8 cellular contexts compared by ENCODE assay signal in genomic region chr11:63961608-63962412, GRCh38. TPM values are rescaled to one million over a fixed set of nuclear protein-coding genes. Genes with fewer than 3 reads are reported as not detected.
DNase-seq lines count a peak whose midpoint lies in the region; ATAC-seq and TF ChIP-seq lines count a peak whose summit lies in the region.

No MANE protein-coding gene starts in this region.

- no peak for TF ChIP-seq CTCF in GM13976 (IDR thresholded peaks at IDR 0.05; ENCODE audit: borderline replicate concordance, control extremely low read depth, extremely low read depth, insufficient read depth, missing control alignments)
- no peak for TF ChIP-seq CTCF in body of pancreas (IDR thresholded peaks at IDR 0.05)
- no peak for TF ChIP-seq CTCF in testis (IDR thresholded peaks at IDR 0.05)

- 31 to 32% methylated on average over 9 to 18 of the region's 19 CpGs for WGBS in body of pancreas, 2 donors
- 39 to 64% methylated on average over 4 to 19 of the region's 19 CpGs for WGBS in testis, 2 donors

- H3K27me3 Mint-ChIP-seq in natural killer cell treated with Interleukin-12 subunit alpha and Interleukin-12 subunit beta and Interleukin-15 and Interleukin-18, amount 100 ng/mL, for 72 hours = no peaks in the 10 kb centered on the region

- DNase-seq in GM13976 (ENCODE audit: low spot score) = peak; percentile 47
- DNase-seq in NCI-H187 (lab: John Stamatoyannopoulos, UW) = peak; percentile 51 to 73
- peak in 3 of 4 donors; percentile 38 to 60 (median 51) for DNase-seq in body of pancreas
- DNase-seq in natural killer cell treated with Interleukin-12 subunit alpha and Interleukin-12 subunit beta and Interleukin-15 and Interleukin-18, amount 100 ng/mL, for 72 hours (ENCODE audit: low spot score) = peak; percentile 76
- no peak for DNase-seq in testis
- no peak for DNase-seq in activated CD8-positive, alpha-beta memory T cell treated with anti-CD3 and anti-CD28 coated beads for 24 hours
- no peak for DNase-seq in dedifferentiated amniotic fluid mesenchymal stem cell (ENCODE audit: extremely low spot score)

- H3K9me3 Mint-ChIP-seq in natural killer cell treated with Interleukin-12 subunit alpha and Interleukin-12 subunit beta and Interleukin-15 and Interleukin-18, amount 100 ng/mL, for 72 hours = no peaks in the 10 kb centered on the region

- H3K4me3 ChIP-seq in body of pancreas (no peak overlapping the region), testis (no peak overlapping the region)

- ATAC-seq in body of pancreas (peak; percentile 41), GM18909 (IDR thresholded peaks at IDR 0.05; ENCODE audit: poor library complexity, unreplicated experiment) (no peak)
- ATAC-seq in natural killer cell treated with Interleukin-12 subunit alpha and Interleukin-12 subunit beta and Interleukin-15 and Interleukin-18, amount 100 ng/mL, for 72 hours = peak; percentile 88 to 91

- H3K4me1 ChIP-seq in body of pancreas (no peaks in the 10 kb centered on the region), testis (no peaks in the 10 kb centered on the region)

- no peaks in the 10 kb centered on the region for H3K9me3 ChIP-seq in body of pancreas
- no peaks in the 10 kb centered on the region for H3K9me3 ChIP-seq in testis

- no peak overlapping the region for H3K27ac ChIP-seq in body of pancreas
- no peak overlapping the region for H3K27ac ChIP-seq in testis

- H3K36me3 ChIP-seq in body of pancreas (replicated peaks in 1 of 2; ENCODE audit: insufficient read depth in 1 of 2, low read depth in 2 of 2) = no peaks in the 10 kb centered on the region
- H3K36me3 ChIP-seq in testis (ENCODE audit: low read depth, missing control alignments) = no peaks in the 10 kb centered on the region

- no peaks in the 10 kb centered on the region for H3K36me3 Mint-ChIP-seq in natural killer cell treated with Interleukin-12 subunit alpha and Interleukin-12 subunit beta and Interleukin-15 and Interleukin-18, amount 100 ng/mL, for 72 hours

- intact Hi-C loops in body of pancreas (cut with DNase I) = no loop called here
- intact Hi-C loops in testis (cut with DNase I; ENCODE audit: low total_unique reads) = no loop called here

- H3K27me3 ChIP-seq in body of pancreas (no peaks in the 10 kb centered on the region), testis (no peaks in the 10 kb centered on the region)

- peak overlapping the region in 1 of 2 donors; percentile 68 for H3K27ac Mint-ChIP-seq in natural killer cell treated with Interleukin-12 subunit alpha and Interleukin-12 subunit beta and Interleukin-15 and Interleukin-18, amount 100 ng/mL, for 72 hours

- in situ Hi-C loops in GM13976 (cut with MboI; ENCODE audit: low sequenced_read_pairs, unreplicated experiment) = no loop called here

- H3K4me1 Mint-ChIP-seq in natural killer cell treated with Interleukin-12 subunit alpha and Interleukin-12 subunit beta and Interleukin-15 and Interleukin-18, amount 100 ng/mL, for 72 hours (ENCODE audit: low read depth in 2 of 2) = peaks cover 15 to 17% of the 10 kb centered on the region in 2 donors

- H3K4me3 Mint-ChIP-seq in natural killer cell treated with Interleukin-12 subunit alpha and Interleukin-12 subunit beta and Interleukin-15 and Interleukin-18, amount 100 ng/mL, for 72 hours = peak overlapping the region; percentile 39

- TF ChIP-seq POLR2A in body of pancreas (IDR thresholded peaks at IDR 0.05) (no peak), testis (IDR thresholded peaks at IDR 0.05) (no peak)

RNA-seq across cellular contexts. Expression of gene COX8A, which starts 12.6 kb away (rescaled TPM):
- 100 to 1,000 TPM in 1 of 2 donors, 10 to 100 TPM in 1; 51.9 to 184 TPM for total RNA-seq in body of pancreas
- 100 to 1,000 TPM; 383 to 427 TPM for total RNA-seq in natural killer cell treated with Interleukin-12 subunit alpha and Interleukin-12 subunit beta and Interleukin-15 and Interleukin-18, amount 100 ng/mL, for 72 hours
- total RNA-seq in testis = 100 to 1,000 TPM; 438 to 536 TPM
- 212 TPM for polyA plus RNA-seq in testis (ENCODE audit: insufficient read depth, low read depth, low replicate concordance)

RNA-seq across cellular contexts. Expression of gene NAA40, which starts 23.0 kb away (rescaled TPM):
- 10 to 100 TPM; 14.3 to 21.8 TPM for total RNA-seq in body of pancreas
- total RNA-seq in natural killer cell treated with Interleukin-12 subunit alpha and Interleukin-12 subunit beta and Interleukin-15 and Interleukin-18, amount 100 ng/mL, for 72 hours = 10 to 100 TPM; 29.4 to 43.8 TPM
- 10 to 100 TPM; 44.8 to 57.5 TPM for total RNA-seq in testis
- polyA plus RNA-seq in testis (ENCODE audit: insufficient read depth, low read depth, low replicate concordance) = 49.7 TPM

RNA-seq across cellular contexts. Expression of gene OTUB1, which starts 24.4 kb away (rescaled TPM):
- 10 to 100 TPM; 20.8 to 36.3 TPM for total RNA-seq in body of pancreas
- total RNA-seq in natural killer cell treated with Interleukin-12 subunit alpha and Interleukin-12 subunit beta and Interleukin-15 and Interleukin-18, amount 100 ng/mL, for 72 hours = 10 to 100 TPM; 87.8 to 96.6 TPM
- 100 to 1,000 TPM; 121 to 145 TPM for total RNA-seq in testis
- polyA plus RNA-seq in testis (ENCODE audit: insufficient read depth, low read depth, low replicate concordance) = 115 TPM

RNA-seq across cellular contexts. Expression of gene RCOR2, which starts 44.8 kb away (rescaled TPM):
- total RNA-seq in body of pancreas (under 1 TPM; 0.26 to 0.33 TPM), testis (1 to 10 TPM; 3.9 to 6.3 TPM)
- total RNA-seq in natural killer cell treated with Interleukin-12 subunit alpha and Interleukin-12 subunit beta and Interleukin-15 and Interleukin-18, amount 100 ng/mL, for 72 hours = not detected
- 7.9 TPM for polyA plus RNA-seq in testis (ENCODE audit: insufficient read depth, low read depth, low replicate concordance)

Comparison
In these comparisons a context has a peak if more than half of its experiments do, and no peak if none do; other contexts are left out.
1. DNase-seq: peak in GM13976 (single experiment), NCI-H187 (2 of 2), body of pancreas (3 of 4) and natural killer cell treated with Interleukin-12 subunit alpha and Interleukin-12 subunit beta and Interleukin-15 and Interleukin-18, amount 100 ng/mL, for 72 hours (single experiment); none in testis (single experiment), activated CD8-positive, alpha-beta memory T cell treated with anti-CD3 and anti-CD28 coated beads for 24 hours (single experiment) and dedifferentiated amniotic fluid mesenchymal stem cell (single experiment).